10 cellular contexts compared by ENCODE assay signal in genomic region chr4:136650541-136651277, GRCh38.
DNase-seq lines count a peak whose midpoint lies in the region; ATAC-seq and TF ChIP-seq lines count a peak whose summit lies in the region.
"Had no signal": no experiment of that assay in that cellular context is flagged by ENCODE, and none has a peak within 500 bp of the region (broad histone marks: within the 10 kb centered on the region; RNA-seq: fewer than 3 reads in every experiment).

No MANE protein-coding gene starts in this region.

- DNase-seq in NCI-H69 (lab: John Stamatoyannopoulos, UW) (peak; percentile 94), iris pigment epithelial cell (ENCODE audit: low read depth) (peak; percentile 65), adrenal gland (no peak), left ventricle myocardium superior (no peak)
- DNase-seq in stimulated activated CD4-positive, alpha-beta T cell treated with anti-CD3 and anti-CD28 coated beads, Interleukin-15, amount 100 ng/mL, for 24 hours, result no peak
- DNase-seq in activated effector memory CD4-positive, alpha-beta T cell treated with Interleukin-2 at 50 U/mL for 16 hours, result no peak
- DNase-seq: naive B cell, RPMI8226 had no signal

- H3K9me3 ChIP-seq in adrenal gland (replicated peaks in 1 of 3), result no peaks in the 10 kb centered on the region

- no peak for TF ChIP-seq POLR2A in adrenal gland (IDR thresholded peaks at IDR 0.05)

- 43 to 57% (median 48%) methylated on average over 5 of the region's 5 CpGs for WGBS in adrenal gland, 4 donors

- intact Hi-C loops in adrenal gland (cut with DNase I), result no loop called here
- intact Hi-C loops in left ventricle myocardium superior (cut with micrococcal nuclease), result no loop called here

- no peaks in the 10 kb centered on the region for H3K27me3 ChIP-seq in adrenal gland

- no peak for TF ChIP-seq CTCF in adrenal gland (IDR thresholded peaks at IDR 0.05)

- ATAC-seq in GM18511 (IDR thresholded peaks at IDR 0.05; ENCODE audit: unreplicated experiment), result peak; percentile 92
- peak; percentile 72 for ATAC-seq in HG03097 (IDR thresholded peaks at IDR 0.05; ENCODE audit: low FRiP score, unreplicated experiment)
- no peak for ATAC-seq in left ventricle myocardium superior

- no peaks in the 10 kb centered on the region for H3K4me1 ChIP-seq in adrenal gland (replicated peaks in 1 of 2)

- no peak overlapping the region for H3K4me3 ChIP-seq in adrenal gland

- H3K27ac ChIP-seq in adrenal gland, result no peak overlapping the region

- no peaks in the 10 kb centered on the region for H3K36me3 ChIP-seq in adrenal gland (replicated peaks in 1 of 2)

Comparison
In these comparisons a context has a peak if more than half of its experiments do, and no peak if none do; other contexts are left out.
1. DNase-seq: peak in NCI-H69 (single experiment) and iris pigment epithelial cell (single experiment); none in stimulated activated CD4-positive, alpha-beta T cell treated with anti-CD3 and anti-CD28 coated beads, Interleukin-15, amount 100 ng/mL, for 24 hours (single experiment), activated effector memory CD4-positive, alpha-beta T cell treated with Interleukin-2 at 50 U/mL for 16 hours (single experiment), adrenal gland (0 of 7) and left ventricle myocardium superior (single experiment).